ENCODE assay signal across 8 cellular contexts in genomic region chr4:169314906-169315305, GRCh38.
DNase-seq lines count a peak whose midpoint lies in the region; ATAC-seq, FAIRE-seq and TF ChIP-seq lines count a peak whose summit lies in the region.

No MANE protein-coding gene starts in this region.

- FAIRE-seq in RCC 7860 (lab: Jason Lieb, UNC) = peak; percentile 55
- FAIRE-seq in GM19239 (lab: Jason Lieb, UNC) = no peak

- POLR2A ChIA-PET in HEK293T (lab: Yijun Ruan, JAX) = interaction anchor here (0.9 to 2.4 kb wide), 2 partner anchors 46 to 305 kb away, joined by 3 to 16 read pairs; partner anchors contain the start of gene CBR4

- H3K4me3 ChIP-seq in retinal pigment epithelial cell (ENCODE audit: low read length) = peak overlapping the region; percentile 9

- CTCF ChIA-PET in HEK293T (lab: Yijun Ruan, JAX) = interaction anchor here (0.6 to 0.9 kb wide), 2 partner anchors 19 to 175 kb away, joined by 3 to 5 read pairs; no protein-coding TSS in a partner anchor

- DNase-seq in HEK293T (ENCODE audit: extremely low spot score) (peak; percentile 61), RCC 7860 (ENCODE audit: low spot score) (peak; percentile 54), fibroblast of the conjunctiva (ENCODE audit: low read depth) (peak; percentile 16), retinal pigment epithelial cell (ENCODE audit: low read depth) (no peak), GM10266 (ENCODE audit: extremely low spot score) (no peak), GM19239 (ENCODE audit: insufficient read length, low spot score) (no peak)

- no peak for TF ChIP-seq CTCF in retinal pigment epithelial cell (conservative IDR thresholded peaks at IDR 0.05; ENCODE audit: low read depth, low read length)
- no peak for TF ChIP-seq CTCF in GM10266 (IDR thresholded peaks at IDR 0.05; ENCODE audit: control insufficient read depth, insufficient read depth, low read depth, missing control alignments)

- ATAC-seq in GM19467 (IDR thresholded peaks at IDR 0.05; ENCODE audit: unreplicated experiment) = no peak
- no peak for ATAC-seq in HG03378 (IDR thresholded peaks at IDR 0.05; ENCODE audit: unreplicated experiment)

TF ChIP-seq in HEK293T, 16 proteins besides CTCF, POLR2A, EP300 and RAD21:
- TF ChIP-seq BHLHE40 (IDR thresholded peaks at IDR 0.05; ENCODE audit: borderline replicate concordance) (no peak), L3MBTL2 (conservative IDR thresholded peaks at IDR 0.05) (peak; percentile 60; the same call in 1 of the 2 replicates), ELF4 (IDR thresholded peaks at IDR 0.05) (no peak), TARDBP (IDR thresholded peaks at IDR 0.05) (no peak), FOXM1 (IDR thresholded peaks at IDR 0.05; ENCODE audit: borderline replicate concordance) (no peak), PKNOX1 (IDR thresholded peaks at IDR 0.05) (no peak), ARNT (IDR thresholded peaks at IDR 0.05) (no peak)

Comparison
In these comparisons a context has a peak if more than half of its experiments do, and no peak if none do; other contexts are left out.
1. DNase-seq: peak in HEK293T (single experiment), RCC 7860 (single experiment) and fibroblast of the conjunctiva (single experiment); none in retinal pigment epithelial cell (single experiment), GM10266 (single experiment) and GM19239 (single experiment).